2 cellular contexts compared by ENCODE assay signal in the genomic region with DNA sequence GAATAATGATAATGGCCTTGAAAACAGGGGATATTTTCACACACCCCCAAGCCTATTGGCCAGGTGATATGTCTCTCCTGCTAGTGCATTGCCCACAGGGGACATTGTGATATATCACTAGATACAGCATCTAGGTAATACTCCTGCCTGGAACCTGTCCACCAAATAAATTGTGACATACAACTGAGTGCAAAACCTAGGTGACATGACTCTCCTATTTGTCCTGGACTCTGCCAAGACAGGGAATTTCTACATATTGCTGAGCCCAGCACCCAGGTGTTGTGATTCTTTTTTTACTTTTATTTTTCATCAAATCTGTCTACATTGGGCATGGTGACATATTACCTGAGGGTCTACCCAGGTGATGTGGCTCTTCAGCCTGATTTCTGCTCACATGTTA. TPM values are rescaled to one million over a fixed set of nuclear protein-coding genes. Genes with fewer than 3 reads are reported as not detected.
"Had no signal": no experiment of that assay in that cellular context is flagged by ENCODE, and none has a peak within 500 bp of the region (broad histone marks: within the 10 kb centered on the region; RNA-seq: fewer than 3 reads in every experiment).

No MANE protein-coding gene starts in this region.

RNA-seq across cellular contexts. Expression of a gene that starts 1.6 kb away (rescaled TPM):
- total RNA-seq: G401, GM12878 had no signal
